In genomic region chr14:73057939-73058223, GRCh38 we compare ENCODE assay signal across 1 cellular context.
TF ChIP-seq lines count a peak whose summit lies in the region.

No MANE protein-coding gene starts in this region.

TF ChIP-seq in HepG2, 621 proteins besides CTCF, POLR2A, EP300 and RAD21 (continued from another document):
- TF ChIP-seq ZSCAN22 (CRISPR knock-in tag; IDR thresholded peaks at IDR 0.05) (0 out of 2 replicates have a peak, but pooled peaks have one; percentile 63), REPIN1 (CRISPR knock-in tag; IDR thresholded peaks at IDR 0.05; ENCODE audit: borderline replicate concordance, low read depth) (no peak), ZNF34 (CRISPR knock-in tag; IDR thresholded peaks at IDR 0.05; ENCODE audit: borderline replicate concordance) (0 out of 2 replicates have a peak, but pooled peaks have one; percentile 3), NFIC (IDR thresholded peaks at IDR 0.05; ENCODE audit: low read length) (no peak), FOSL2 (CRISPR knock-in tag; IDR thresholded peaks at IDR 0.05) (no peak)
